ENCODE assay signal across 9 cellular contexts in genomic region chr2:74498500-74499268, GRCh38. TPM values are rescaled to one million over a fixed set of nuclear protein-coding genes. Genes with fewer than 3 reads are reported as not detected.
A peak's percentile ranks its signal among the peaks of the same experiment; 100 is the strongest.
DNase-seq lines count a peak whose midpoint lies in the region; ATAC-seq and TF ChIP-seq lines count a peak whose summit lies in the region.
"Had no signal": no experiment of that assay in that cellular context is flagged by ENCODE, and none has a peak within 500 bp of the region (broad histone marks: within the 10 kb centered on the region; RNA-seq: fewer than 3 reads in every experiment).

No MANE protein-coding gene starts in this region.

- H3K4me1 Mint-ChIP-seq in CD4-positive, alpha-beta T cell (ENCODE audit: low read depth), result peaks cover 53% of the 10 kb centered on the region
- peaks cover 45% of the 10 kb centered on the region for H3K4me1 Mint-ChIP-seq in brain
- H3K4me1 Mint-ChIP-seq in memory B cell, result peaks cover 13% of the 10 kb centered on the region

- no peaks in the 10 kb centered on the region for H3K9me3 Mint-ChIP-seq in CD4-positive, alpha-beta T cell
- H3K9me3 Mint-ChIP-seq in brain, result no peaks in the 10 kb centered on the region
- H3K9me3 Mint-ChIP-seq in memory B cell, result no peaks in the 10 kb centered on the region

- H3K4me3 Mint-ChIP-seq in CD4-positive, alpha-beta T cell, result peak overlapping the region; percentile 82
- H3K4me3 Mint-ChIP-seq in brain (peak overlapping the region; percentile 71 to 87 (median 80)), memory B cell (peak overlapping the region; percentile 82)

- no peak overlapping the region for H3K27ac Mint-ChIP-seq in CD4-positive, alpha-beta T cell
- H3K27ac Mint-ChIP-seq in brain, result peak overlapping the region in 2 of 5 experiments; percentile 54 to 69
- peak overlapping the region; percentile 17 for H3K27ac Mint-ChIP-seq in memory B cell

- H3K36me3 Mint-ChIP-seq in CD4-positive, alpha-beta T cell (ENCODE audit: low read depth), result peaks cover 7% of the 10 kb centered on the region
- peaks cover 7% of the 10 kb centered on the region for H3K36me3 Mint-ChIP-seq in brain
- peaks cover 8% of the 10 kb centered on the region for H3K36me3 Mint-ChIP-seq in memory B cell

- no peaks in the 10 kb centered on the region for H3K9me3 ChIP-seq in CD4-positive, alpha-beta T cell (ENCODE audit: control insufficient read depth, low read length)
- no peaks in the 10 kb centered on the region for H3K9me3 ChIP-seq in HUES64 (ENCODE audit: insufficient read depth, low read depth, low read length)

- H3K27me3 Mint-ChIP-seq in CD4-positive, alpha-beta T cell, result peaks cover 60% of the 10 kb centered on the region
- H3K27me3 Mint-ChIP-seq in brain (peaks cover 79% of the 10 kb centered on the region), memory B cell (peaks cover 19% of the 10 kb centered on the region)

- TF ChIP-seq CTCF in CD4-positive, alpha-beta T cell (IDR thresholded peaks at IDR 0.05), result no peak
- TF ChIP-seq CTCF in brain (conservative IDR thresholded peaks at IDR 0.05), result no peak

- CTCF ChIA-PET in CD4-positive, alpha-beta T cell (lab: Charles Lee), result interaction anchor here (0.9 to 1.1 kb wide), 2 partner anchors 11 to 26 kb away, joined by 3 read pairs; partner anchors contain the start of gene MRPL53

- H3K27ac ChIP-seq in CD4-positive, alpha-beta T cell (ENCODE audit: low read depth, low read length), result no peak overlapping the region
- H3K27ac ChIP-seq in HUES64 (ENCODE audit: low read depth, low read length), result no peak overlapping the region
- H3K27ac ChIP-seq: HL-60 had no signal

- 1% methylated on average over 41 of the region's 41 CpGs for WGBS in HUES64

- POLR2A ChIA-PET in CD4-positive, alpha-beta T cell (lab: Charles Lee), result interaction anchor here (0.8 to 4.5 kb wide), 7 partner anchors 9 to 42 kb away, joined by 3 to 21 read pairs (median 4); partner anchors contain the start of genes AUP1, CCDC142, HTRA2 and PCGF1

- ATAC-seq in CD4-positive, alpha-beta T cell (ENCODE audit: poor library complexity), result peak; percentile 28
- peak; percentile 26 for ATAC-seq in memory B cell (ENCODE audit: low read depth)
- ATAC-seq in GM19452 (IDR thresholded peaks at IDR 0.05; ENCODE audit: unreplicated experiment), result no peak
- ATAC-seq in HG02571 (IDR thresholded peaks at IDR 0.05; ENCODE audit: unreplicated experiment), result no peak

- no peak for DNase-seq in CD4-positive, alpha-beta T cell
- DNase-seq in memory B cell (ENCODE audit: low spot score in 2 of 2) (peak; percentile 16 to 29), NCI-H187 treated with DMSO at 0.1 percent for 48 hours (lab: John Stamatoyannopoulos, UW) (no peak), globus pallidus (ENCODE audit: low spot score) (no peak)

- peak overlapping the region; percentile 46 for H3K4me3 ChIP-seq in HUES64 (ENCODE audit: low read length)

- peaks cover 60% of the 10 kb centered on the region for H3K27me3 ChIP-seq in CD4-positive, alpha-beta T cell (ENCODE audit: control insufficient read depth, insufficient read depth, low read length)
- H3K27me3 ChIP-seq in HUES64 (ENCODE audit: insufficient read depth, low read length), result peaks cover 89% of the 10 kb centered on the region

- H3K36me3 ChIP-seq in HUES64 (ENCODE audit: insufficient read depth, low read length), result peaks cover 6% of the 10 kb centered on the region

- H3K4me1 ChIP-seq in HUES64 (ENCODE audit: insufficient read depth, low read length), result peaks cover 15% of the 10 kb centered on the region

- peak overlapping the region; percentile 22 for H3K9ac ChIP-seq in HUES64 (ENCODE audit: low read depth, low read length)

- intact Hi-C loops in CD4-positive, alpha-beta T cell (cut with DNase I, micrococcal nuclease), result no loop called here

RNA-seq across cellular contexts. Expression of gene LBX2, which starts 0.7 kb away (rescaled TPM):
- not detected for total RNA-seq in CD4-positive, alpha-beta T cell
- not detected for polyA plus RNA-seq in HUES64 (2013, experiment 1 of 2)
- polyA plus RNA-seq in HUES64 (2013, experiment 2 of 2), result not detected
- polyA plus RNA-seq in brain (ENCODE audit: insufficient read depth, low read depth, low replicate concordance), result 2.5 TPM

RNA-seq across cellular contexts. Expression of gene PCGF1, which starts 8.8 kb away (rescaled TPM):
- total RNA-seq in CD4-positive, alpha-beta T cell, result 10 to 100 TPM; 11.6 to 13.8 TPM
- 12.3 TPM for polyA plus RNA-seq in HUES64 (2013, experiment 1 of 2)
- 9.4 TPM for polyA plus RNA-seq in HUES64 (2013, experiment 2 of 2)
- 19.5 TPM for polyA plus RNA-seq in brain (ENCODE audit: insufficient read depth, low read depth, low replicate concordance)

RNA-seq across cellular contexts. Expression of gene TLX2, which starts 15.6 kb away (rescaled TPM):
- total RNA-seq in CD4-positive, alpha-beta T cell, result under 1 TPM; 0.14 to 0.30 TPM
- polyA plus RNA-seq in HUES64 (2013, experiment 1 of 2), result 0.10 TPM
- polyA plus RNA-seq in HUES64 (2013, experiment 2 of 2), result 0.13 TPM
- polyA plus RNA-seq in brain (ENCODE audit: insufficient read depth, low read depth, low replicate concordance), result 0.20 TPM

RNA-seq across cellular contexts. Expression of gene TTC31, which starts 15.8 kb away (rescaled TPM):
- 10 to 100 TPM; 20.6 to 26.1 TPM for total RNA-seq in CD4-positive, alpha-beta T cell
- polyA plus RNA-seq in HUES64 (2013, experiment 1 of 2), result 15.6 TPM
- 16.2 TPM for polyA plus RNA-seq in HUES64 (2013, experiment 2 of 2)
- polyA plus RNA-seq in brain (ENCODE audit: insufficient read depth, low read depth, low replicate concordance), result 13.4 TPM

RNA-seq across cellular contexts. Expression of gene CCDC142, which starts 15.9 kb away (rescaled TPM):
- 10 to 100 TPM; 10.2 to 12.4 TPM for total RNA-seq in CD4-positive, alpha-beta T cell
- 7.6 TPM for polyA plus RNA-seq in HUES64 (2013, experiment 1 of 2)
- polyA plus RNA-seq in HUES64 (2013, experiment 2 of 2), result 4.9 TPM
- 4.2 TPM for polyA plus RNA-seq in brain (ENCODE audit: insufficient read depth, low read depth, low replicate concordance)

Comparison
In these comparisons a context has a peak if more than half of its experiments do, and no peak if none do; other contexts are left out.
1. ATAC-seq: peak in CD4-positive, alpha-beta T cell (single experiment) and memory B cell (single experiment); none in GM19452 (single experiment) and HG02571 (single experiment).
2. DNase-seq: peak in memory B cell (2 of 2); none in CD4-positive, alpha-beta T cell (0 of 10), NCI-H187 treated with DMSO at 0.1 percent for 48 hours (single experiment) and globus pallidus (single experiment).
3. Peak in every context shown above with its lines, with median percentiles within 50 percentile points of each other: H3K4me3 Mint-ChIP-seq.